ENCODE assay signal across 9 cellular contexts in genomic region chr2:26521054-26521912, GRCh38. TPM values are rescaled to one million over a fixed set of nuclear protein-coding genes. Genes with fewer than 3 reads are reported as not detected.
DNase-seq lines count a peak whose midpoint lies in the region; ATAC-seq, FAIRE-seq and TF ChIP-seq lines count a peak whose summit lies in the region.
"Had no signal": no experiment of that assay in that cellular context is flagged by ENCODE, and none has a peak within 500 bp of the region (broad histone marks: within the 10 kb centered on the region; RNA-seq: fewer than 3 reads in every experiment).

No MANE protein-coding gene starts in this region.

- ATAC-seq in K562: peak; percentile 91
- ATAC-seq in naive thymus-derived CD8-positive, alpha-beta T cell: no peak
- no peak for ATAC-seq in GM21619 (IDR thresholded peaks at IDR 0.05; ENCODE audit: unreplicated experiment)

- no TSS peak for BruUV-seq in K562 (replicated peaks; lab: Mats Ljungman, UMichigan)

- H3K4me2 ChIP-seq in MM.1S (ENCODE audit: low read depth, low read length): no peak overlapping the region
- H3K4me2 ChIP-seq in K562 (ENCODE audit: insufficient read depth, low read length): no peak overlapping the region

- in situ Hi-C loops in K562 (cut with MboI): no loop called here

- H3K9me2 ChIP-seq in MM.1S (replicated peaks; ENCODE audit: insufficient read depth, low read length): no peaks in the 10 kb centered on the region

- H3K27ac Mint-ChIP-seq in naive thymus-derived CD8-positive, alpha-beta T cell: peak overlapping the region in 1 of 10 donors; percentile 81
- H3K27ac Mint-ChIP-seq: memory B cell had no signal

- intact Hi-C loops in K562 (cut with micrococcal nuclease) (loop anchor here (1.0 to 2.0 kb wide), 2 partner anchors 34 to 56 kb away; no protein-coding TSS in a partner anchor), sigmoid colon (cut with DNase I) (no loop called here)

- no peaks in the 10 kb centered on the region for H3K4me1 ChIP-seq in MM.1S (ENCODE audit: low read length)
- peaks cover 3 to 6% of the 10 kb centered on the region in 2 experiments; a peak in 2 of 5 replicates for H3K4me1 ChIP-seq in K562 (replicated peaks in 1 of 2; ENCODE audit: control insufficient read depth in 2 of 2, insufficient read depth in 2 of 2, low read length in 2 of 2)
- no peaks in the 10 kb centered on the region for H3K4me1 ChIP-seq in sigmoid colon

- POLR2A ChIA-PET in K562 (lab: Yijun Ruan, JAX): interaction anchor here (0.8 to 1.0 kb wide), 2 partner anchors 10 to 54 kb away, joined by 3 to 6 read pairs; no protein-coding TSS in a partner anchor
- POLR2A ChIA-PET in naive thymus-derived CD8-positive, alpha-beta T cell (lab: Charles Lee): no interaction called here

- H3K27me3 Mint-ChIP-seq in naive thymus-derived CD8-positive, alpha-beta T cell: peaks cover 0 to 7% (median 0%) of the 10 kb centered on the region in 5 donors

- peak; percentile 69 to 79 for TF ChIP-seq RAD21 in K562 (CRISPR knock-in tag; conservative IDR thresholded peaks at IDR 0.05 in 1 of 2, IDR thresholded peaks at IDR 0.05 in 1 of 2)

- H3K36me3 Mint-ChIP-seq in naive thymus-derived CD8-positive, alpha-beta T cell: no peaks in the 10 kb centered on the region
- H3K36me3 Mint-ChIP-seq: memory B cell had no signal

- H3K9me3 ChIP-seq in MM.1S (replicated peaks; ENCODE audit: insufficient read depth, low read length) (no peaks in the 10 kb centered on the region), K562 (replicated peaks; ENCODE audit: control insufficient read depth, insufficient read depth, low read depth, low read length) (no peaks in the 10 kb centered on the region), sigmoid colon (no peaks in the 10 kb centered on the region)

- H3K9me3 Mint-ChIP-seq in naive thymus-derived CD8-positive, alpha-beta T cell: no peaks in the 10 kb centered on the region
- H3K9me3 Mint-ChIP-seq: memory B cell had no signal

- TF ChIP-seq EP300 in K562 (IDR thresholded peaks at IDR 0.05; ENCODE audit: low read length): no peak
- TF ChIP-seq EP300 in sigmoid colon (IDR thresholded peaks at IDR 0.05): no peak

- CTCF ChIA-PET in K562 (lab: Yijun Ruan, JAX; ENCODE audit: low intra/inter-chr PET ratio): interaction anchor here (1.2 to 3.9 kb wide), 2 partner anchors 33 to 56 kb away, joined by 4 to 31 read pairs; no protein-coding TSS in a partner anchor

- no peak overlapping the region for H2AFZ ChIP-seq in MM.1S (ENCODE audit: low read length)
- H2AFZ ChIP-seq in K562 (ENCODE audit: low read depth, low read length): no peak overlapping the region

- WGBS in K562 (ENCODE audit: insufficient coverage, low coverage, missing lambda C conversion rate): 4% methylated on average over 12 of the region's 12 CpGs
- WGBS in sigmoid colon, 2 donors: 54 to 71% methylated on average over 12 of the region's 12 CpGs

- no peaks in the 10 kb centered on the region for H3F3A ChIP-seq in MM.1S (ENCODE audit: insufficient read depth, low read length)

- H3K4me1 Mint-ChIP-seq in naive thymus-derived CD8-positive, alpha-beta T cell: peaks cover 14 to 22% (median 19%) of the 10 kb centered on the region in 4 donors
- H3K4me1 Mint-ChIP-seq: memory B cell had no signal

- H3K4me3 Mint-ChIP-seq in naive thymus-derived CD8-positive, alpha-beta T cell: no peak overlapping the region
- H3K4me3 Mint-ChIP-seq: memory B cell had no signal

- peak; percentile 76 for FAIRE-seq in K562 (lab: Jason Lieb, UNC)

- peaks cover 67% of the 10 kb centered on the region for H3K27me3 ChIP-seq in MM.1S (replicated peaks; ENCODE audit: insufficient read depth, low read length)
- peaks cover 24 to 72% of the 10 kb centered on the region in 2 experiments for H3K27me3 ChIP-seq in K562 (ENCODE audit: control insufficient read depth in 2 of 2, insufficient read depth in 2 of 2, low read length in 2 of 2)
- peaks cover 0 to 3% (median 0%) of the 10 kb centered on the region in 3 donors for H3K27me3 ChIP-seq in sigmoid colon

- TF ChIP-seq CTCF in MM.1S (IDR thresholded peaks at IDR 0.05; ENCODE audit: low read length) (peak; percentile 38), K562 (IDR thresholded peaks at IDR 0.05 in 2 of 3, conservative IDR thresholded peaks at IDR 0.05 in 1 of 3; ENCODE audit: insufficient read depth in 2 of 3, low read depth in 1 of 3, low read length in 3 of 3) (peak; percentile 78 to 79 (median 78)), sigmoid colon (IDR thresholded peaks at IDR 0.05) (no peak)

- no peaks in the 10 kb centered on the region for H3K79me2 ChIP-seq in MM.1S (ENCODE audit: low read length)
- H3K79me2 ChIP-seq in K562 (ENCODE audit: control insufficient read depth, insufficient read depth, low read length): no peaks in the 10 kb centered on the region

- DNase-seq in SIG-M5 treated with dmso at 0.1 percent for 504 hours (lab: John Stamatoyannopoulos, UW; ENCODE audit: unreplicated experiment) (peak; percentile 32), SIG-M5 (lab: John Stamatoyannopoulos, UW) (no peak), MM.1S (peak; percentile 9), K562 (ENCODE audit: extremely low read depth in 1 of 4, low spot score in 3 of 4) (peak; percentile 60 to 73 (median 66)), sigmoid colon (peak; percentile 39), SKM-1 (lab: John Stamatoyannopoulos, UW; ENCODE audit: unreplicated experiment) (no peak)
- DNase-seq in naive thymus-derived CD8-positive, alpha-beta T cell: no peak

- H3K36me3 ChIP-seq in MM.1S (replicated peaks; ENCODE audit: insufficient read depth, low read length): no peaks in the 10 kb centered on the region
- H3K36me3 ChIP-seq in K562 (ENCODE audit: control insufficient read depth, insufficient read depth, low read length): no peaks in the 10 kb centered on the region
- no peaks in the 10 kb centered on the region for H3K36me3 ChIP-seq in sigmoid colon

- no peak overlapping the region for H3K4me3 ChIP-seq in MM.1S (ENCODE audit: low read length)
- no peak overlapping the region for H3K4me3 ChIP-seq in K562
- H3K4me3 ChIP-seq in sigmoid colon: no peak overlapping the region

- H3K9me1 ChIP-seq in K562 (ENCODE audit: control insufficient read depth, insufficient read depth, low read length): no peaks in the 10 kb centered on the region

- TF ChIP-seq POLR2A in K562 (conservative IDR thresholded peaks at IDR 0.05) (no peak), sigmoid colon (IDR thresholded peaks at IDR 0.05) (no peak)

- H3K27ac ChIP-seq in MM.1S (ENCODE audit: low read length) (no peak overlapping the region), K562 (ENCODE audit: extremely low read depth, low read depth, low read length) (no peak overlapping the region), sigmoid colon (no peak overlapping the region)

- H4K20me1 ChIP-seq in MM.1S (ENCODE audit: insufficient read depth, low read length) (no peaks in the 10 kb centered on the region), K562 (replicated peaks; ENCODE audit: control insufficient read depth, insufficient read depth, low read length) (no peaks in the 10 kb centered on the region)

- H3K9ac ChIP-seq in MM.1S (ENCODE audit: low read length): no peak overlapping the region
- no peak overlapping the region for H3K9ac ChIP-seq in K562 (ENCODE audit: insufficient read depth in 1 of 2, low read depth in 2 of 2, low read length in 2 of 2)

TF ChIP-seq in K562, 482 proteins besides CTCF, POLR2A, EP300 and RAD21 (continues in another document):
- TF ChIP-seq SMC3 (conservative IDR thresholded peaks at IDR 0.05; ENCODE audit: insufficient read depth, low read depth, low read length): peak; percentile 76
- no peak for TF ChIP-seq ETV6 (IDR thresholded peaks at IDR 0.05; ENCODE audit: borderline replicate concordance in 1 of 2, low read depth in 2 of 2, low read length in 1 of 2)
- no peak for TF ChIP-seq ETV6 (CRISPR knock-in tag; IDR thresholded peaks at IDR 0.05; ENCODE audit: borderline replicate concordance)

RNA-seq across cellular contexts. Expression of gene OTOF, which starts 43.4 kb away (rescaled TPM):
- 0.11 and 0.49 TPM in 2 replicates for total RNA-seq in K562 (2011; cell fraction: chromatin; rRNA removed; ENCODE audit: low replicate concordance)
- 0.13 and 0.17 TPM in 2 replicates for total RNA-seq in K562 (2011; cell fraction: nucleolus; rRNA removed)
- not detected in 2 replicates for total RNA-seq in K562 (2011; cell fraction: nucleoplasm; rRNA removed)
- total RNA-seq in K562 (2014; rRNA removed) (0.05 and 0.33 TPM in 2 replicates), K562 (2014; rRNA removed; fragmentation: Illumina TruSeq; extraction: Trizol) (not detected in 2 replicates), K562 (2015; rRNA removed; fragmentation: Illumina TruSeq; extraction: Trizol) (not detected in 2 replicates), K562 (2021) (0.07 TPM in 1 of 2 replicates, not detected in the other), sigmoid colon (under 1 TPM in 1 of 4 donors, not detected in 3; 0.71 TPM)
- polyA plus RNA-seq in K562 (2011; rRNA removed) (0.07 and 0.11 TPM in 2 replicates), K562 (2014; fragmentation: Illumina TruSeq; extraction: Trizol) (not detected in 2 replicates), K562 (2014; fragmentation: Nextera tagmentation; extraction: Ambion mirVana) (not detected), K562 (2014; rRNA removed) (0.03 TPM in 1 of 2 replicates, not detected in the other), sigmoid colon (under 1 TPM in 1 of 3 donors, not detected in 2; 0.32 TPM)
- polyA plus RNA-seq in K562 (2011; cell fraction: cytosol; rRNA removed): 0.12 and 0.24 TPM in 2 replicates
- polyA plus RNA-seq in K562 (2011; cell fraction: nucleus; rRNA removed): 0.22 and 0.31 TPM in 2 replicates
- 0.03 and 0.12 TPM in 2 replicates for polyA plus RNA-seq in K562 (2012)
- polyA minus RNA-seq in K562 (2011; rRNA and poly(A)+ RNA removed): 0.04 TPM in 1 of 2 replicates, not detected in the other
- not detected in 2 replicates for polyA minus RNA-seq in K562 (2011; cell fraction: cytosol; rRNA and poly(A)+ RNA removed)
- polyA minus RNA-seq in K562 (2011; cell fraction: nucleus; rRNA and poly(A)+ RNA removed): under 0.01 TPM in 1 of 2 replicates, not detected in the other
- total RNA-seq in naive thymus-derived CD8-positive, alpha-beta T cell: under 1 TPM; 0.08 to 0.14 TPM
- under 1 TPM in 2 of 3 donors, not detected in 1; 0.09 to 0.23 TPM for polyA plus RNA-seq in naive thymus-derived CD8-positive, alpha-beta T cell

Comparison
In these comparisons a context has a peak if more than half of its experiments do, and no peak if none do; other contexts are left out.
1. DNase-seq: peak in SIG-M5 treated with dmso at 0.1 percent for 504 hours (single experiment), MM.1S (single experiment), K562 (4 of 4) and sigmoid colon (single experiment); none in SIG-M5 (single experiment), naive thymus-derived CD8-positive, alpha-beta T cell (0 of 10) and SKM-1 (single experiment).
2. CTCF ChIP-seq: peak in MM.1S (single experiment) and K562 (3 of 3); none in sigmoid colon (0 of 4).